In the genomic region with DNA sequence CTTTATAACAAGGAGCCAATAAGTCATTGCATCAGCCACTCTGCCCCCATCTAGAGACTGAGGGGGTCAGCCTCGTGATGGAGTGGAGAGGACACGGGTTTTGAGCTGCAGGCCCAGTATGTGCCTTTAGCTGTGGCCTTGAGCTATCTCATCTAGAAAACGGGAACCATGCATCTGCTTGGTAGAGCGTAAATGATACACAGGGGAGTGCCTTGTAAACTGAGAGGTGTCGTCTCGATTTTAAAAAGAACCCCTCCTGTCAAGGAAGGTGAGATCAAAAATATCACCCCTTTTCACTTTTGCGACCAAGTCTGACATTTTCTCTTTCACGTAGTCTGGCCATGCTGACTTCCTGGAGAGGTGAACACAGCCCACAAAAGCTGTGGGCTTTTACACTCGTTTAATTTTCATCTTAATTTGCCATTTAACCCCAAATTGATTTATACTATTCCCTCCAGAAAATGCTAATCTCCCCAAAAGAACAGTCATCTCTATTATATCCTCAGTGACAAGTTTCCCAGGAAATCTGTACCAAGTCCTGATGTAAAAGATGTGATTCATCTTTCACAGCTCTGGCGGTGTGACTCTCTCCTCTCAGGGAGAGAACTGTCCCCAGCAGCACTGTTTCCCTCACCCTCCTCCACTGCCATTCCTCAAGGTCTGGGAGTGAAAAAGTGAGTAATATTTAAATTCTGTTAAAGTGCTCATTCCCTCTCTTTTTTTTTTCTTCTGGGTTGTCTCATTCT, we compare ENCODE assay signal across 1 cellular context.
TF ChIP-seq lines count a peak whose summit lies in the region.

No MANE protein-coding gene starts in this region.

TF ChIP-seq in HepG2, 621 proteins besides CTCF, POLR2A, EP300 and RAD21 (continued from another document):
- TF ChIP-seq DPF2 (CRISPR knock-in tag; IDR thresholded peaks at IDR 0.05; ENCODE audit: borderline replicate concordance, low read depth) (no peak), MATR3 (CRISPR knock-in tag; IDR thresholded peaks at IDR 0.05) (no peak), ZNF891 (CRISPR knock-in tag; IDR thresholded peaks at IDR 0.05) (no peak), ZNF563 (CRISPR knock-in tag; IDR thresholded peaks at IDR 0.05) (no peak), ZBTB21 (CRISPR knock-in tag; IDR thresholded peaks at IDR 0.05) (no peak), RARG (CRISPR knock-in tag; IDR thresholded peaks at IDR 0.05; ENCODE audit: low read depth) (no peak), ZZZ3 (CRISPR knock-in tag; IDR thresholded peaks at IDR 0.05; ENCODE audit: borderline replicate concordance) (no peak), ZNF362 (CRISPR knock-in tag; IDR thresholded peaks at IDR 0.05; ENCODE audit: borderline replicate concordance) (no peak), CBX2 (IDR thresholded peaks at IDR 0.05; ENCODE audit: low read depth, low read length) (no peak), CBX2 (CRISPR knock-in tag; IDR thresholded peaks at IDR 0.05; ENCODE audit: low read depth) (no peak), ZNF274 (CRISPR knock-in tag; IDR thresholded peaks at IDR 0.05) (no peak), TEAD3 (CRISPR knock-in tag; optimal IDR thresholded peaks at IDR 0.05; ENCODE audit: borderline replicate concordance) (no peak), ETV6 (CRISPR knock-in tag; conservative IDR thresholded peaks at IDR 0.05) (no peak), NR1H2 (CRISPR knock-in tag; IDR thresholded peaks at IDR 0.05; ENCODE audit: borderline replicate concordance, low read depth) (no peak), ZBTB14 (CRISPR knock-in tag; IDR thresholded peaks at IDR 0.05) (no peak)
TF ChIP-seq in HepG2: peak in this region for 0.
